ENCODE assay signal across 9 cellular contexts in the genomic region with DNA sequence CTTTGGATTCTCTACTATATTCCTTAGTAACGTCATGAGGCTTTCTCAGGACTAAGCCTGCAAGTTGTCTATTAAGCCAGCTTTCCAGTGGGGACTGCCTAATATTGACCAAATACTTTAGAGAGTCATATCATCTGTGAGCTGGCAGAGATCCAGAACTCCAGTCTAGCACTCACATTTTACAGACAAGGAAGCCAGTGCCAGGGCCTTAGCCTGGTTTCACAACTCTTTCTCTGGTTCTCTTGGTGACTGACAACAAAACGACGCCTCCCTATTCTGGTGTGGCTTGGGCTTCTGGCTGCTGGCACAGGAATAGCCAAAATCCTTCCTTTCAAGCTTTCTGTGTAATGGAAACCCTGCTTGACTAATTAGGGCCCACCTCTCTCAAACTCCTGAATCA.
DNase-seq lines count a peak whose midpoint lies in the region; ATAC-seq, FAIRE-seq and TF ChIP-seq lines count a peak whose summit lies in the region.
"Had no signal": no experiment of that assay in that cellular context is flagged by ENCODE, and none has a peak within 500 bp of the region (broad histone marks: within the 10 kb centered on the region; RNA-seq: fewer than 3 reads in every experiment).

No MANE protein-coding gene starts in this region.

- 12 to 19% methylated on average over 3 of the region's 3 CpGs for whole genome bisulfite sequencing in body of pancreas, 2 donors

- peak in 2 of 3 donors; percentile 40 to 48 for TF ChIP-seq POLR2A in body of pancreas (IDR thresholded peaks at IDR 0.05)

- TF ChIP-seq CTCF in body of pancreas (IDR thresholded peaks at IDR 0.05) (no peak), lower lobe of right lung (IDR thresholded peaks at IDR 0.05) (no peak), D721Med (IDR thresholded peaks at IDR 0.05; ENCODE audit: insufficient read depth, missing control alignments) (no peak)

- H3K4me1 ChIP-seq in body of pancreas (peaks cover 38% of the 10 kb centered on the region), lower lobe of right lung (peaks cover 26% of the 10 kb centered on the region)

- intact Hi-C loops in body of pancreas (cut with DNase I), result no loop called here
- intact Hi-C loops in lower lobe of right lung (cut with DNase I), result no loop called here

- ATAC-seq in body of pancreas (peak; percentile 71), lower lobe of right lung (peak; percentile 76), GM21825 (IDR thresholded peaks at IDR 0.05; ENCODE audit: unreplicated experiment) (no peak), GM21723 (IDR thresholded peaks at IDR 0.05; ENCODE audit: unreplicated experiment) (no peak)

- H3K27ac ChIP-seq in body of pancreas, result peak overlapping the region; percentile 85 to 95 (median 92)
- peak overlapping the region; percentile 81 for H3K27ac ChIP-seq in lower lobe of right lung
- H3K27ac ChIP-seq: SK-N-MC had no signal

- FAIRE-seq in D721Med (lab: Jason Lieb, UNC), result no peak

- H3K9me3 ChIP-seq in body of pancreas, result no peaks in the 10 kb centered on the region
- H3K9me3 ChIP-seq in lower lobe of right lung, result no peaks in the 10 kb centered on the region

- peak; percentile 58 for DNase-seq in AG08396 (ENCODE audit: low spot score)
- DNase-seq in NCI-H1092 (lab: John Stamatoyannopoulos, UW), result peak; percentile 45
- DNase-seq in body of pancreas, result peak; percentile 90 to 98 (median 95)
- peak; percentile 81 for DNase-seq in lower lobe of right lung
- DNase-seq in cerebellar nuclear complex (lab: John Stamatoyannopoulos, UW), result no peak
- no peak for DNase-seq in D721Med (ENCODE audit: insufficient read length, low spot score)

- H3K27me3 ChIP-seq in body of pancreas (no peaks in the 10 kb centered on the region), lower lobe of right lung (ENCODE audit: low read depth) (no peaks in the 10 kb centered on the region)

- no peaks in the 10 kb centered on the region for H3K36me3 ChIP-seq in body of pancreas (replicated peaks in 1 of 2; ENCODE audit: insufficient read depth in 1 of 2, low read depth in 2 of 2)
- H3K36me3 ChIP-seq in lower lobe of right lung, result no peaks in the 10 kb centered on the region

- H3K4me3 ChIP-seq in body of pancreas (no peak overlapping the region), lower lobe of right lung (no peak overlapping the region)
- H3K4me3 ChIP-seq: SK-N-MC had no signal

Comparison
In these comparisons a context has a peak if more than half of its experiments do, and no peak if none do; other contexts are left out.
1. DNase-seq: peak in AG08396 (single experiment), NCI-H1092 (single experiment), body of pancreas (4 of 4) and lower lobe of right lung (single experiment); none in cerebellar nuclear complex (0 of 2) and D721Med (single experiment).
2. ATAC-seq: peak in body of pancreas (single experiment) and lower lobe of right lung (2 of 2); none in GM21825 (single experiment) and GM21723 (single experiment).